ENCODE assay signal across 8 cellular contexts in genomic region chr15:65833501-65834220, GRCh38. TPM values are rescaled to one million over a fixed set of nuclear protein-coding genes. Genes with fewer than 3 reads are reported as not detected.
DNase-seq lines count a peak whose midpoint lies in the region; ATAC-seq and TF ChIP-seq lines count a peak whose summit lies in the region.

No MANE protein-coding gene starts in this region.

- H3K9me3 ChIP-seq in heart right ventricle, result no peaks in the 10 kb centered on the region

- no peaks in the 10 kb centered on the region for H3K36me3 Mint-ChIP-seq in activated CD8-positive, alpha-beta T cell treated with anti-CD3 and anti-CD28 coated beads for 36 hours (ENCODE audit: low read depth)

- no peaks in the 10 kb centered on the region for H3K27me3 ChIP-seq in heart right ventricle
- H3K27me3 ChIP-seq in foreskin keratinocyte, result no peaks in the 10 kb centered on the region

- TF ChIP-seq CTCF in activated CD8-positive, alpha-beta T cell treated with anti-CD3 and anti-CD28 coated beads for 36 hours (IDR thresholded peaks at IDR 0.05), result no peak
- TF ChIP-seq CTCF in heart right ventricle (IDR thresholded peaks at IDR 0.05), result no peak
- no peak for TF ChIP-seq CTCF in foreskin keratinocyte (conservative IDR thresholded peaks at IDR 0.05)

- H3K9me3 Mint-ChIP-seq in activated CD8-positive, alpha-beta T cell treated with anti-CD3 and anti-CD28 coated beads for 36 hours, result no peaks in the 10 kb centered on the region

- H3K36me3 ChIP-seq in heart right ventricle, result no peaks in the 10 kb centered on the region

- peak overlapping the region; percentile 96 for H3K27ac Mint-ChIP-seq in activated CD8-positive, alpha-beta T cell treated with anti-CD3 and anti-CD28 coated beads for 36 hours

- POLR2A ChIA-PET in activated CD8-positive, alpha-beta T cell treated with anti-CD3 and anti-CD28 coated beads for 36 hours (lab: Charles Lee), result interaction anchor here (0.8 to 1.9 kb wide), 10 partner anchors 9 to 529 kb away, joined by 3 to 14 read pairs (median 3); partner anchors contain the start of genes DENND4A and RNU5B-1

- DNase-seq in Ammon's horn (ENCODE audit: low spot score) (peak; percentile 43), NCI-H1092 (lab: John Stamatoyannopoulos, UW) (peak; percentile 64), heart right ventricle (peak in 1 of 2 donors; percentile 18), foreskin keratinocyte (no peak), SKM-1 treated with dmso at 0.1 percent for 144 hours (lab: John Stamatoyannopoulos, UW; ENCODE audit: unreplicated experiment) (no peak)
- DNase-seq in activated CD8-positive, alpha-beta T cell treated with anti-CD3 and anti-CD28 coated beads for 36 hours, result peak; percentile 62

- peak overlapping the region; percentile 66 for H3K4me3 Mint-ChIP-seq in activated CD8-positive, alpha-beta T cell treated with anti-CD3 and anti-CD28 coated beads for 36 hours

- H3K4me3 ChIP-seq in heart right ventricle (peak overlapping the region in 4 of 10 donors; percentile 13 to 43 (median 26)), skin epidermis (no peak overlapping the region)

- WGBS in heart right ventricle, 2 donors, result 53 to 56% methylated on average over 4 of the region's 4 CpGs

- peaks cover 34% of the 10 kb centered on the region for H3K4me1 Mint-ChIP-seq in activated CD8-positive, alpha-beta T cell treated with anti-CD3 and anti-CD28 coated beads for 36 hours (ENCODE audit: low read depth)

- no peaks in the 10 kb centered on the region for H3K27me3 Mint-ChIP-seq in activated CD8-positive, alpha-beta T cell treated with anti-CD3 and anti-CD28 coated beads for 36 hours

- CTCF ChIA-PET in activated CD8-positive, alpha-beta T cell treated with anti-CD3 and anti-CD28 coated beads for 36 hours (lab: Charles Lee), result interaction anchor here (0.7 to 2.1 kb wide), 8 partner anchors 9 to 148 kb away, joined by 3 to 8 read pairs (median 4); partner anchors contain the start of genes DENND4A and RAB11A

- ATAC-seq in activated CD8-positive, alpha-beta T cell treated with anti-CD3 and anti-CD28 coated beads for 36 hours, result peak; percentile 48
- peak in 1 of 8 donors; percentile 47 for ATAC-seq in heart right ventricle
- ATAC-seq in foreskin keratinocyte, result no peak
- ATAC-seq in HG02678 (IDR thresholded peaks at IDR 0.05; ENCODE audit: unreplicated experiment), result no peak

- H3K27ac ChIP-seq in heart right ventricle (peak overlapping the region; percentile 50 to 91 (median 80)), skin epidermis (peak overlapping the region in 19 of 21 experiments; percentile 41 to 89 (median 78)), foreskin keratinocyte (no peak overlapping the region)

- H3K4me1 ChIP-seq in heart right ventricle (peaks cover 9 to 73% (median 32%) of the 10 kb centered on the region in 9 donors), foreskin keratinocyte (peaks cover 9% of the 10 kb centered on the region)

- intact Hi-C loops in activated CD8-positive, alpha-beta T cell treated with anti-CD3 and anti-CD28 coated beads for 36 hours (cut with micrococcal nuclease), result no loop called here
- intact Hi-C loops in heart right ventricle (cut with DNase I), result loop anchor here in 7 of 10 donors (2.0 to 10.0 kb wide), 6 partner anchors 34 to 1304 kb away; partner anchors contain the start of genes DENND4A (in 4 of the 7) and RAB11A (in 4 of the 7)

RNA-seq across cellular contexts. Expression of gene RAB11A, which starts 35.6 kb away (rescaled TPM):
- total RNA-seq in activated CD8-positive, alpha-beta T cell treated with anti-CD3 and anti-CD28 coated beads for 36 hours, result 100 to 1,000 TPM; 106 to 113 TPM
- total RNA-seq in heart right ventricle (100 to 1,000 TPM; 134 to 211 (median 150) TPM), foreskin keratinocyte (226 and 228 TPM in 2 replicates)
- polyA plus RNA-seq in heart right ventricle (100 to 1,000 TPM in 1 of 2 donors, 10 to 100 TPM in 1; 28.5 to 209 TPM), foreskin keratinocyte (238 and 246 TPM in 2 replicates)

RNA-seq across cellular contexts. Expression of gene DENND4A, which starts 41.6 kb away (rescaled TPM):
- total RNA-seq in activated CD8-positive, alpha-beta T cell treated with anti-CD3 and anti-CD28 coated beads for 36 hours, result 10 to 100 TPM; 53.1 to 54.7 TPM
- total RNA-seq in heart right ventricle (10 to 100 TPM; 12.4 to 23.8 (median 16.9) TPM), foreskin keratinocyte (11.5 and 12.9 TPM in 2 replicates)
- polyA plus RNA-seq in heart right ventricle (1 to 10 TPM; 3.2 to 5.0 TPM), foreskin keratinocyte (5.8 and 6.2 TPM in 2 replicates)

Comparison
In these comparisons a context has a peak if more than half of its experiments do, and no peak if none do; other contexts are left out.
1. DNase-seq: peak in Ammon's horn (single experiment), NCI-H1092 (single experiment) and activated CD8-positive, alpha-beta T cell treated with anti-CD3 and anti-CD28 coated beads for 36 hours (single experiment); none in foreskin keratinocyte (0 of 2) and SKM-1 treated with dmso at 0.1 percent for 144 hours (single experiment).